ENCODE assay signal across 8 cellular contexts in the genomic region with DNA sequence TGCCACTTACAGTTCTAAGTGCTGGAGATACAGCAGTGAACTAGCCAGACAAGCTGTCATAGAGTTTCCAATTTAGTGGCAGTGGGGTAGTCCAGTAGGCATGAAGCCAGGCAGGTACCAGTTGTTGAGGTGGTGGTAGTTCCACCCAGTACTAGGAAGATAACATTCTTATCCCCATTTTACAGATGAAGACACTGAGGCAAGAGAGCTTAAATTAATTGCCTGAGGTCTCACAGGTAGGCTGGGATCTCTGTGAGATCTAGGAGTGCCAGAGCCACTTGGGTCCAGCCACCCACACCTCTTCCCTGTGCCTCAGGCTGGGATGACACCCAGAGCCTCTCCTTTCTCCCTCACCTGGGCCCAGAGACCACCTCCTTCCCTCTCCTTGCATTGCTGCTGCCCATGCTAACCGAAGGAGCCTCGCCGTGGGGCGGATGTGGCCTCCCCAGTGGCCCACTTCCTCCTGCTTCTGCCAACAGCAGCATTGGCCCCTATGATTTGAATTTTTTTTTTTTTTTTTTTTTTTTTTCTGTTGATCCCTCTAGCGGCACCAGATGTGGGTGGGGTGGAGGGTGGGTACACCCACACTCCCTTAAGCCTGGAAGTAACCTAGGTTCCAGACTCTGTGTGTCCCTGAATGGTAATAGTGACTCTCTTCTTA.
DNase-seq lines count a peak whose midpoint lies in the region; ATAC-seq and TF ChIP-seq lines count a peak whose summit lies in the region.

No MANE protein-coding gene starts in this region.

- intact Hi-C loops in left lung (cut with DNase I), result no loop called here

- H3K27me3 ChIP-seq in BLaER1 (no peaks in the 10 kb centered on the region), left lung (no peaks in the 10 kb centered on the region)

- peak; percentile 58 for DNase-seq in KG1 (lab: John Stamatoyannopoulos, UW)
- DNase-seq in activated CD8-positive, alpha-beta memory T cell treated with anti-CD3 and anti-CD28 coated beads, Interleukin-2, amount 10 ng/mL, durations not matched to agents 7 days and 5 days, result peak; percentile 94
- peak; percentile 55 to 85 for DNase-seq in left lung
- no peak for DNase-seq in GF-D8 (lab: John Stamatoyannopoulos, UW)
- no peak for DNase-seq in ACHN
- DNase-seq in LoVo (ENCODE audit: low spot score), result no peak

- H3K27ac Mint-ChIP-seq in activated CD8-positive, alpha-beta memory T cell treated with anti-CD3 and anti-CD28 coated beads, Interleukin-2, amount 10 ng/mL, durations not matched to agents 7 days and 5 days, result peak overlapping the region; percentile 94

- no peaks in the 10 kb centered on the region for H3K36me3 ChIP-seq in BLaER1
- H3K36me3 ChIP-seq in left lung, result no peaks in the 10 kb centered on the region

- peak; percentile 76 for ATAC-seq in activated CD8-positive, alpha-beta memory T cell treated with anti-CD3 and anti-CD28 coated beads, Interleukin-2, amount 10 ng/mL, durations not matched to agents 7 days and 5 days
- ATAC-seq in left lung, result peak; percentile 13
- ATAC-seq in HG02840 (IDR thresholded peaks at IDR 0.05; ENCODE audit: low FRiP score, unreplicated experiment), result no peak

- peak overlapping the region; percentile 32 for H3K4me3 Mint-ChIP-seq in activated CD8-positive, alpha-beta memory T cell treated with anti-CD3 and anti-CD28 coated beads, Interleukin-2, amount 10 ng/mL, durations not matched to agents 7 days and 5 days

- H3K4me1 Mint-ChIP-seq in activated CD8-positive, alpha-beta memory T cell treated with anti-CD3 and anti-CD28 coated beads, Interleukin-2, amount 10 ng/mL, durations not matched to agents 7 days and 5 days, result peaks cover 66% of the 10 kb centered on the region

- H3K9me3 ChIP-seq in BLaER1, result no peaks in the 10 kb centered on the region
- no peaks in the 10 kb centered on the region for H3K9me3 ChIP-seq in left lung

- H3K4me1 ChIP-seq in BLaER1 (peaks cover 24% of the 10 kb centered on the region), left lung (peaks cover 0 to 44% of the 10 kb centered on the region in 2 donors)

- no peaks in the 10 kb centered on the region for H3K9me3 Mint-ChIP-seq in activated CD8-positive, alpha-beta memory T cell treated with anti-CD3 and anti-CD28 coated beads, Interleukin-2, amount 10 ng/mL, durations not matched to agents 7 days and 5 days (ENCODE audit: low read depth)

- CTCF ChIA-PET in activated CD8-positive, alpha-beta memory T cell treated with anti-CD3 and anti-CD28 coated beads, Interleukin-2, amount 10 ng/mL, durations not matched to agents 7 days and 5 days (lab: Charles Lee), result interaction anchor here (0.9 to 1.4 kb wide), 6 partner anchors 10 to 146 kb away, joined by 3 to 4 read pairs (median 3); no protein-coding TSS in a partner anchor

- in situ Hi-C loops in ACHN (cut with HindIII; ENCODE audit: low pct_ligation_motif_present, low pct_unique_long_range_greater_than_20kb, low sequenced_read_pairs), result no loop called here

- peak overlapping the region; percentile 33 for H3K4me2 ChIP-seq in BLaER1

- no peak overlapping the region for H3K9ac ChIP-seq in BLaER1

- H4K20me1 ChIP-seq in BLaER1, result no peaks in the 10 kb centered on the region

- no peak for TF ChIP-seq CTCF in left lung (IDR thresholded peaks at IDR 0.05)

- H3K27ac ChIP-seq in BLaER1 (no peak overlapping the region), left lung (peak overlapping the region in 1 of 2 donors; percentile 18)

- H3K27me3 Mint-ChIP-seq in activated CD8-positive, alpha-beta memory T cell treated with anti-CD3 and anti-CD28 coated beads, Interleukin-2, amount 10 ng/mL, durations not matched to agents 7 days and 5 days, result no peaks in the 10 kb centered on the region

- no peak overlapping the region for H3K4me3 ChIP-seq in BLaER1
- no peak overlapping the region for H3K4me3 ChIP-seq in left lung

- peaks cover 18% of the 10 kb centered on the region for H3K36me3 Mint-ChIP-seq in activated CD8-positive, alpha-beta memory T cell treated with anti-CD3 and anti-CD28 coated beads, Interleukin-2, amount 10 ng/mL, durations not matched to agents 7 days and 5 days

Comparison
In these comparisons a context has a peak if more than half of its experiments do, and no peak if none do; other contexts are left out.
1. DNase-seq: peak in KG1 (single experiment), activated CD8-positive, alpha-beta memory T cell treated with anti-CD3 and anti-CD28 coated beads, Interleukin-2, amount 10 ng/mL, durations not matched to agents 7 days and 5 days (single experiment) and left lung (2 of 2); none in GF-D8 (single experiment), ACHN (single experiment) and LoVo (single experiment).